Comparison of ENCODE assay signal across 8 cellular contexts in genomic region chr19:13865578-13866462, GRCh38. TPM values are rescaled to one million over a fixed set of nuclear protein-coding genes. Genes with fewer than 3 reads are reported as not detected.
A peak's percentile ranks its signal among the peaks of the same experiment; 100 is the strongest.
DNase-seq lines count a peak whose midpoint lies in the region; ATAC-seq, FAIRE-seq and TF ChIP-seq lines count a peak whose summit lies in the region.

No MANE protein-coding gene starts in this region.

- peaks cover 31% of the 10 kb centered on the region for H3K27me3 Mint-ChIP-seq in activated CD4-positive, alpha-beta T cell treated with anti-CD3 and anti-CD28 coated beads, Interleukin-2, amount 10 ng/mL, durations not matched to agents 24 days and 14 days
- H3K27me3 Mint-ChIP-seq in glutamatergic neuron (ENCODE audit: unreplicated experiment): peaks cover 38% of the 10 kb centered on the region

- CTCF ChIA-PET in HEK293T (lab: Yijun Ruan, JAX): no interaction called here

- ATAC-seq in HG03025 (IDR thresholded peaks at IDR 0.05; ENCODE audit: low FRiP score, unreplicated experiment): no peak

- H3K4me2 ChIP-seq in skeletal muscle satellite cell (ENCODE audit: low read length): peak overlapping the region; percentile 96

- H3K27ac Mint-ChIP-seq in activated CD4-positive, alpha-beta T cell treated with anti-CD3 and anti-CD28 coated beads, Interleukin-2, amount 10 ng/mL, durations not matched to agents 24 days and 14 days: peak overlapping the region; percentile 29
- H3K27ac Mint-ChIP-seq in glutamatergic neuron (ENCODE audit: unreplicated experiment): peak overlapping the region; percentile 66

- H3K4me1 Mint-ChIP-seq in activated CD4-positive, alpha-beta T cell treated with anti-CD3 and anti-CD28 coated beads, Interleukin-2, amount 10 ng/mL, durations not matched to agents 24 days and 14 days: peaks cover 38% of the 10 kb centered on the region
- peaks cover 3% of the 10 kb centered on the region for H3K4me1 Mint-ChIP-seq in glutamatergic neuron (ENCODE audit: low read depth, unreplicated experiment)

- no peaks in the 10 kb centered on the region for H3K9me3 Mint-ChIP-seq in activated CD4-positive, alpha-beta T cell treated with anti-CD3 and anti-CD28 coated beads, Interleukin-2, amount 10 ng/mL, durations not matched to agents 24 days and 14 days
- H3K9me3 Mint-ChIP-seq in glutamatergic neuron (ENCODE audit: unreplicated experiment): peaks cover 9% of the 10 kb centered on the region

- peak overlapping the region; percentile 83 for H3K9ac ChIP-seq in skeletal muscle satellite cell (ENCODE audit: low read depth, low read length)

- POLR2A ChIA-PET in HEK293T (lab: Yijun Ruan, JAX): interaction anchor here (0.7 kb wide), 1 partner anchor 118 kb away, joined by 4 read pairs; a partner anchor contains a TSS

- DNase-seq in activated CD4-positive, alpha-beta T cell treated with anti-CD3 and anti-CD28 coated beads, Interleukin-2, amount 10 ng/mL, durations not matched to agents 24 days and 14 days: peak; percentile 75
- no peak for DNase-seq in activated CD4-positive, alpha-beta T cell treated with anti-CD3 and anti-CD28 coated beads, Interleukin-2, amount 50 U/mL, for 4 hours
- DNase-seq in UCSD-AML1 (lab: John Stamatoyannopoulos, UW; ENCODE audit: unreplicated experiment) (peak; percentile 51), glutamatergic neuron (no peak), HEK293T (ENCODE audit: extremely low spot score) (no peak), H54 (ENCODE audit: insufficient read length, low spot score) (no peak)

- H3K36me3 ChIP-seq in skeletal muscle satellite cell (ENCODE audit: insufficient read depth, low read length): no peaks in the 10 kb centered on the region

- H3K4me1 ChIP-seq in skeletal muscle satellite cell (ENCODE audit: control insufficient read depth, insufficient read depth, low read length): peaks cover 32% of the 10 kb centered on the region

- peaks cover 3% of the 10 kb centered on the region for H3K36me3 Mint-ChIP-seq in activated CD4-positive, alpha-beta T cell treated with anti-CD3 and anti-CD28 coated beads, Interleukin-2, amount 10 ng/mL, durations not matched to agents 24 days and 14 days (ENCODE audit: low read depth)
- no peaks in the 10 kb centered on the region for H3K36me3 Mint-ChIP-seq in glutamatergic neuron (ENCODE audit: unreplicated experiment)

- TF ChIP-seq POLR2A in H54 (IDR thresholded peaks at IDR 0.05; ENCODE audit: low read depth, low read length): no peak

- no peak for TF ChIP-seq CTCF in glutamatergic neuron (IDR thresholded peaks at IDR 0.05; ENCODE audit: partially characterized antibody, unreplicated experiment)

- H3K4me3 ChIP-seq in skeletal muscle satellite cell (ENCODE audit: low read length): peak overlapping the region; percentile 83

- no peaks in the 10 kb centered on the region for H3K9me3 ChIP-seq in skeletal muscle satellite cell (replicated peaks; ENCODE audit: low read length)

- no peak for FAIRE-seq in H54 (lab: Jason Lieb, UNC)

- intact Hi-C loops in activated CD4-positive, alpha-beta T cell treated with anti-CD3 and anti-CD28 coated beads, Interleukin-2, amount 10 ng/mL, durations not matched to agents 24 days and 14 days (cut with micrococcal nuclease): no loop called here

- no peaks in the 10 kb centered on the region for H3K27me3 ChIP-seq in skeletal muscle satellite cell (ENCODE audit: control insufficient read depth, insufficient read depth, low read length)

- peak overlapping the region; percentile 76 for H3K4me3 Mint-ChIP-seq in activated CD4-positive, alpha-beta T cell treated with anti-CD3 and anti-CD28 coated beads, Interleukin-2, amount 10 ng/mL, durations not matched to agents 24 days and 14 days
- H3K4me3 Mint-ChIP-seq in glutamatergic neuron (ENCODE audit: unreplicated experiment): peak overlapping the region; percentile 83

TF ChIP-seq in HEK293T, 16 proteins besides CTCF, POLR2A, EP300 and RAD21:
- no peak for TF ChIP-seq HDGF (IDR thresholded peaks at IDR 0.05; ENCODE audit: borderline replicate concordance)
- no peak for TF ChIP-seq ARNT (IDR thresholded peaks at IDR 0.05)
- no peak for TF ChIP-seq TARDBP (IDR thresholded peaks at IDR 0.05)
- no peak for TF ChIP-seq FOXK2 (IDR thresholded peaks at IDR 0.05)
- no peak for TF ChIP-seq SP1 (IDR thresholded peaks at IDR 0.05)
- no peak for TF ChIP-seq FOXM1 (IDR thresholded peaks at IDR 0.05; ENCODE audit: borderline replicate concordance)
- no peak for TF ChIP-seq CTBP1 (IDR thresholded peaks at IDR 0.05; ENCODE audit: borderline replicate concordance)
- no peak for TF ChIP-seq ZNF384 (IDR thresholded peaks at IDR 0.05)
- TF ChIP-seq SUZ12 (IDR thresholded peaks at IDR 0.05): no peak
- TF ChIP-seq, protein P1, sequence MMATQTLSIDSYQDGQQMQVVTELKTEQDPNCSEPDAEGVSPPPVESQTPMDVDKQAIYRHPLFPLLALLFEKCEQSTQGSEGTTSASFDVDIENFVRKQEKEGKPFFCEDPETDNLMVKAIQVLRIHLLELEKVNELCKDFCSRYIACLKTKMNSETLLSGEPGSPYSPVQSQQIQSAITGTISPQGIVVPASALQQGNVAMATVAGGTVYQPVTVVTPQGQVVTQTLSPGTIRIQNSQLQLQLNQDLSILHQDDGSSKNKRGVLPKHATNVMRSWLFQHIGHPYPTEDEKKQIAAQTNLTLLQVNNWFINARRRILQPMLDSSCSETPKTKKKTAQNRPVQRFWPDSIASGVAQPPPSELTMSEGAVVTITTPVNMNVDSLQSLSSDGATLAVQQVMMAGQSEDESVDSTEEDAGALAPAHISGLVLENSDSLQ (IDR thresholded peaks at IDR 0.05): no peak
- no peak for TF ChIP-seq LEF1 (IDR thresholded peaks at IDR 0.05; ENCODE audit: borderline replicate concordance)
- no peak for TF ChIP-seq L3MBTL2 (conservative IDR thresholded peaks at IDR 0.05)
- TF ChIP-seq NFRKB (IDR thresholded peaks at IDR 0.05): no peak
- no peak for TF ChIP-seq BHLHE40 (IDR thresholded peaks at IDR 0.05; ENCODE audit: borderline replicate concordance)
- no peak for TF ChIP-seq FOXA1 (IDR thresholded peaks at IDR 0.05)
- no peak for TF ChIP-seq ELF4 (IDR thresholded peaks at IDR 0.05)
TF ChIP-seq in HEK293T: peak in this region for 0.

RNA-seq across cellular contexts. Expression of gene NANOS3, which starts 11.1 kb away (rescaled TPM):
- 1.4 and 1.9 TPM in 2 replicates for total RNA-seq in activated CD4-positive, alpha-beta T cell treated with anti-CD3 and anti-CD28 coated beads, Interleukin-2, amount 10 ng/mL, durations not matched to agents 24 days and 14 days
- not detected for total RNA-seq in glutamatergic neuron (ENCODE audit: unreplicated experiment)
- total RNA-seq in skeletal muscle satellite cell (2012; rRNA removed): not detected in 2 replicates

RNA-seq across cellular contexts. Expression of gene BRME1, which starts 40.1 kb away (rescaled TPM):
- 16.2 and 18.6 TPM in 2 replicates for total RNA-seq in activated CD4-positive, alpha-beta T cell treated with anti-CD3 and anti-CD28 coated beads, Interleukin-2, amount 10 ng/mL, durations not matched to agents 24 days and 14 days
- total RNA-seq in glutamatergic neuron (ENCODE audit: unreplicated experiment): 4.6 TPM
- total RNA-seq in skeletal muscle satellite cell (2012; rRNA removed): under 0.01 and 0.22 TPM in 2 replicates

RNA-seq across cellular contexts. Expression of gene CC2D1A, which starts 40.2 kb away (rescaled TPM):
- 38.5 and 39.4 TPM in 2 replicates for total RNA-seq in activated CD4-positive, alpha-beta T cell treated with anti-CD3 and anti-CD28 coated beads, Interleukin-2, amount 10 ng/mL, durations not matched to agents 24 days and 14 days
- 56.3 TPM for total RNA-seq in glutamatergic neuron (ENCODE audit: unreplicated experiment)
- 9.0 and 12.7 TPM in 2 replicates for total RNA-seq in skeletal muscle satellite cell (2012; rRNA removed)

Comparison
In these comparisons a context has a peak if more than half of its experiments do, and no peak if none do; other contexts are left out.
1. DNase-seq: peak in activated CD4-positive, alpha-beta T cell treated with anti-CD3 and anti-CD28 coated beads, Interleukin-2, amount 10 ng/mL, durations not matched to agents 24 days and 14 days (single experiment) and UCSD-AML1 (single experiment); none in activated CD4-positive, alpha-beta T cell treated with anti-CD3 and anti-CD28 coated beads, Interleukin-2, amount 50 U/mL, for 4 hours (0 of 2), glutamatergic neuron (single experiment), HEK293T (single experiment) and H54 (single experiment).